3 cellular contexts compared by ENCODE assay signal in the genomic region with DNA sequence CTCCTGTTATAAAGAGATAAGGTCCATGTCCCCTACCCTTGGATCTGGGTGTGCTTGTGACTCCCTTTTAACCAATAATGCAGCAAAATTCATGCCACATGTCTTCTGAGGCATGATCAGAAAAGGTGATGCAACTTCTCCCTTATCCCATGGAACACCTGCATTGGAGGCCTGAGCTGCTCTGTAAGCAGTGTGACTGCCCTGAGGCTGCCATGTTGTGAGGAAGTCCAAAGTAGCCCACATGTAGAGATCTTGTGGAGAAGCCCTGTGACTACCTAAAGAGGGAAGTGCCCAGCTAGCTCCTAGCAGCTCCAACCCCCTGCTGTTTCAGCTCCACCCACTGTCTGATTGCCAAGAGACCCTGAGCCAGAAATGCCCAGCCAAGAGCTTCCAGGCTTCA.
A peak's percentile ranks its signal among the peaks of the same experiment; 100 is the strongest.
TF ChIP-seq lines count a peak whose summit lies in the region.

No MANE protein-coding gene starts in this region.

TF ChIP-seq in HEK293, 187 proteins besides CTCF, POLR2A, EP300 and RAD21:
- no peak for TF ChIP-seq ZNF354C (tag by site-specific recombination; IDR thresholded peaks at IDR 0.05; ENCODE audit: borderline replicate concordance, low read depth)
- no peak for TF ChIP-seq ZNF311 (tag by site-specific recombination; IDR thresholded peaks at IDR 0.05; ENCODE audit: borderline replicate concordance)
- no peak for TF ChIP-seq ZNF792 (tag by site-specific recombination; IDR thresholded peaks at IDR 0.05)
- TF ChIP-seq ZNF10 (tag by site-specific recombination; IDR thresholded peaks at IDR 0.05) = no peak
- TF ChIP-seq SETDB1 (IDR thresholded peaks at IDR 0.05; ENCODE audit: insufficient read length, low read length) = peak; percentile 23
- peak; percentile 19 for TF ChIP-seq ZNF529 (tag by site-specific recombination; IDR thresholded peaks at IDR 0.05; ENCODE audit: insufficient replicate concordance)
- TF ChIP-seq ZNF76 (tag by site-specific recombination; IDR thresholded peaks at IDR 0.05; ENCODE audit: borderline replicate concordance, low read depth) = no peak
- TF ChIP-seq, protein P1, sequence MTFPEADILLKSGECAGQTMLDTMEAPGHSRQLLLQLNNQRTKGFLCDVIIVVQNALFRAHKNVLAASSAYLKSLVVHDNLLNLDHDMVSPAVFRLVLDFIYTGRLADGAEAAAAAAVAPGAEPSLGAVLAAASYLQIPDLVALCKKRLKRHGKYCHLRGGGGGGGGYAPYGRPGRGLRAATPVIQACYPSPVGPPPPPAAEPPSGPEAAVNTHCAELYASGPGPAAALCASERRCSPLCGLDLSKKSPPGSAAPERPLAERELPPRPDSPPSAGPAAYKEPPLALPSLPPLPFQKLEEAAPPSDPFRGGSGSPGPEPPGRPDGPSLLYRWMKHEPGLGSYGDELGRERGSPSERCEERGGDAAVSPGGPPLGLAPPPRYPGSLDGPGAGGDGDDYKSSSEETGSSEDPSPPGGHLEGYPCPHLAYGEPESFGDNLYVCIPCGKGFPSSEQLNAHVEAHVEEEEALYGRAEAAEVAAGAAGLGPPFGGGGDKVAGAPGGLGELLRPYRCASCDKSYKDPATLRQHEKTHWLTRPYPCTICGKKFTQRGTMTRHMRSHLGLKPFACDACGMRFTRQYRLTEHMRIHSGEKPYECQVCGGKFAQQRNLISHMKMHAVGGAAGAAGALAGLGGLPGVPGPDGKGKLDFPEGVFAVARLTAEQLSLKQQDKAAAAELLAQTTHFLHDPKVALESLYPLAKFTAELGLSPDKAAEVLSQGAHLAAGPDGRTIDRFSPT (tag by site-specific recombination; IDR thresholded peaks at IDR 0.05) = no peak
- TF ChIP-seq TRIM28 (IDR thresholded peaks at IDR 0.05; ENCODE audit: borderline replicate concordance, low read length) = peak; percentile 54; the same call in 1 of the 2 replicates
- TF ChIP-seq ZNF202 (tag by site-specific recombination; IDR thresholded peaks at IDR 0.05; ENCODE audit: borderline replicate concordance) = no peak
- TF ChIP-seq YY1 (tag by site-specific recombination; IDR thresholded peaks at IDR 0.05) = 0 out of 2 replicates have a peak, but pooled peaks have one; percentile 18
- TF ChIP-seq HOXC10 (CRISPR knock-in tag; IDR thresholded peaks at IDR 0.05) = no peak
TF ChIP-seq in HEK293: peak in this region for 4.

TF ChIP-seq in SK-N-SH, 30 proteins besides CTCF, POLR2A, EP300 and RAD21:
- TF ChIP-seq, protein P2, sequence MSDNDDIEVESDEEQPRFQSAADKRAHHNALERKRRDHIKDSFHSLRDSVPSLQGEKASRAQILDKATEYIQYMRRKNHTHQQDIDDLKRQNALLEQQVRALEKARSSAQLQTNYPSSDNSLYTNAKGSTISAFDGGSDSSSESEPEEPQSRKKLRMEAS (IDR thresholded peaks at IDR 0.05; ENCODE audit: low read depth) = no peak
- TF ChIP-seq TEAD4 (IDR thresholded peaks at IDR 0.05; ENCODE audit: borderline replicate concordance, insufficient read depth) (no peak), TAF1 (IDR thresholded peaks at IDR 0.05; ENCODE audit: borderline replicate concordance, low read depth, low read length) (no peak), SMC3 (IDR thresholded peaks at IDR 0.05; ENCODE audit: low read depth, low read length) (no peak), POLR2AphosphoS5 (IDR thresholded peaks at IDR 0.05; ENCODE audit: low read depth, low read length) (no peak), ELF1 (IDR thresholded peaks at IDR 0.05) (no peak), FOSL2 (IDR thresholded peaks at IDR 0.05; ENCODE audit: borderline replicate concordance, low read depth) (no peak), NFIC (IDR thresholded peaks at IDR 0.05; ENCODE audit: borderline replicate concordance) (no peak), NRF1 (IDR thresholded peaks at IDR 0.05; ENCODE audit: low read depth, low read length) (no peak), GATA2 (CRISPR knock-in tag; IDR thresholded peaks at IDR 0.05) (no peak), EZH2phosphoT487 (IDR thresholded peaks at IDR 0.05; ENCODE audit: borderline replicate concordance, low read depth) (no peak), RCOR1 (IDR thresholded peaks at IDR 0.05; ENCODE audit: low read length) (no peak)
- TF ChIP-seq, protein P3, sequence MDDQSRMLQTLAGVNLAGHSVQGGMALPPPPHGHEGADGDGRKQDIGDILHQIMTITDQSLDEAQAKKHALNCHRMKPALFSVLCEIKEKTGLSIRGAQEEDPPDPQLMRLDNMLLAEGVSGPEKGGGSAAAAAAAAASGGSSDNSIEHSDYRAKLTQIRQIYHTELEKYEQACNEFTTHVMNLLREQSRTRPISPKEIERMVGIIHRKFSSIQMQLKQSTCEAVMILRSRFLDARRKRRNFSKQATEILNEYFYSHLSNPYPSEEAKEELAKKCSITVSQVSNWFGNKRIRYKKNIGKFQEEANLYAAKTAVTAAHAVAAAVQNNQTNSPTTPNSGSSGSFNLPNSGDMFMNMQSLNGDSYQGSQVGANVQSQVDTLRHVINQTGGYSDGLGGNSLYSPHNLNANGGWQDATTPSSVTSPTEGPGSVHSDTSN (IDR thresholded peaks at IDR 0.05) = no peak
- TF ChIP-seq, protein P4, sequence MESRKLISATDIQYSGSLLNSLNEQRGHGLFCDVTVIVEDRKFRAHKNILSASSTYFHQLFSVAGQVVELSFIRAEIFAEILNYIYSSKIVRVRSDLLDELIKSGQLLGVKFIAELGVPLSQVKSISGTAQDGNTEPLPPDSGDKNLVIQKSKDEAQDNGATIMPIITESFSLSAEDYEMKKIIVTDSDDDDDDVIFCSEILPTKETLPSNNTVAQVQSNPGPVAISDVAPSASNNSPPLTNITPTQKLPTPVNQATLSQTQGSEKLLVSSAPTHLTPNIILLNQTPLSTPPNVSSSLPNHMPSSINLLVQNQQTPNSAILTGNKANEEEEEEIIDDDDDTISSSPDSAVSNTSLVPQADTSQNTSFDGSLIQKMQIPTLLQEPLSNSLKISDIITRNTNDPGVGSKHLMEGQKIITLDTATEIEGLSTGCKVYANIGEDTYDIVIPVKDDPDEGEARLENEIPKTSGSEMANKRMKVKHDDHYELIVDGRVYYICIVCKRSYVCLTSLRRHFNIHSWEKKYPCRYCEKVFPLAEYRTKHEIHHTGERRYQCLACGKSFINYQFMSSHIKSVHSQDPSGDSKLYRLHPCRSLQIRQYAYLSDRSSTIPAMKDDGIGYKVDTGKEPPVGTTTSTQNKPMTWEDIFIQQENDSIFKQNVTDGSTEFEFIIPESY (IDR thresholded peaks at IDR 0.05; ENCODE audit: borderline replicate concordance, low read depth) = no peak
- TF ChIP-seq, protein P5, sequence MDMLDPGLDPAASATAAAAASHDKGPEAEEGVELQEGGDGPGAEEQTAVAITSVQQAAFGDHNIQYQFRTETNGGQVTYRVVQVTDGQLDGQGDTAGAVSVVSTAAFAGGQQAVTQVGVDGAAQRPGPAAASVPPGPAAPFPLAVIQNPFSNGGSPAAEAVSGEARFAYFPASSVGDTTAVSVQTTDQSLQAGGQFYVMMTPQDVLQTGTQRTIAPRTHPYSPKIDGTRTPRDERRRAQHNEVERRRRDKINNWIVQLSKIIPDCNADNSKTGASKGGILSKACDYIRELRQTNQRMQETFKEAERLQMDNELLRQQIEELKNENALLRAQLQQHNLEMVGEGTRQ (IDR thresholded peaks at IDR 0.05; ENCODE audit: borderline replicate concordance, low read depth, low read length) = no peak

TF ChIP-seq in H1, 55 proteins besides CTCF, POLR2A, EP300 and RAD21:
- TF ChIP-seq CEBPB (IDR thresholded peaks at IDR 0.05; ENCODE audit: low read depth, low read length) = peak; percentile 16; the same call in 1 of the 2 replicates
- TF ChIP-seq KDM4A (IDR thresholded peaks at IDR 0.05; ENCODE audit: low read depth, low read length, severe bottlenecking) = no peak
- no peak for TF ChIP-seq TAF1 (IDR thresholded peaks at IDR 0.05; ENCODE audit: low read depth, low read length)
